In the genomic region with DNA sequence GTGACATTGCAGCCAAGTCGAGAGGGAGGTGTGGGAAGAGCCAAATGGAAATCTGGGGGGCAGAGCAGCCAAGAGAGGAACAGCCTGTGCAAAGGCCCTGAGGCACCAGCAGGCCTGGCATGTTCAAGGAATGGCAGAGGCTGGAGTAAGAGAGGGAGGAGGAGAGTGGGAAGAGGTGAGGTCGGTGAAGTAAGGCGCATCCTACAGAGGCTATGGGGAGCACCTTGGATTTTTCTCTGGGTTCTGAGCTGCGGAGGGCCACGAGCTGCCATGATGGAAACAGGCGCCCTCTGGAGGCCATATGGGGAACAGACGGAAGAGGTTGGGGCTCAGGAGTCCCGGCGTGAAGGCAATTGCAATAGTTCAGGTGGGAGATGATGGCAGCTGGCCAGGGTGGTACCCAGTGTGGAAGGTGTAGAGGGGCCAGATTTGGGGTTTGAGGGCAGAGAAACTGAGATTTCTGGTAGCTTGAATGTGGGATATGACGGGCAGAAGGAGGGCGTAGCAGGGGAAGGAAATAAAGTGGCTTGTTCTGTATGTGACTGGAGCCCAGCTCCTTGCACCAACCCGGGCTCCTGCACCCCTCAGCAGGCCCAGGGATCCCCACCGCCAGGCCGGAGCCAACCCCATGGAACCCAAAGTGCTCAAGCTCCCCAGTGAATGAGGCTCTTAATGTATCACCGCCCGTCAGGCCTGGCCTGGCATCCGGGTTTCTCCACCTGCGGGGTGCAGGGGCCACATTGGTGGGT, we compare ENCODE assay signal across 7 cellular contexts. TPM values are rescaled to one million over a fixed set of nuclear protein-coding genes. Genes with fewer than 3 reads are reported as not detected.
DNase-seq lines count a peak whose midpoint lies in the region; ATAC-seq and TF ChIP-seq lines count a peak whose summit lies in the region.
"Had no signal": no experiment of that assay in that cellular context is flagged by ENCODE, and none has a peak within 500 bp of the region (broad histone marks: within the 10 kb centered on the region; RNA-seq: fewer than 3 reads in every experiment).

No MANE protein-coding gene starts in this region.

- H3K4me1 ChIP-seq in tibial artery = peaks cover 0 to 9% (median 0%) of the 10 kb centered on the region in 4 donors

- no peak for ATAC-seq in GM19324 (IDR thresholded peaks at IDR 0.05; ENCODE audit: low FRiP score, unreplicated experiment)

- no peaks in the 10 kb centered on the region for H3K4me1 Mint-ChIP-seq in glutamatergic neuron (ENCODE audit: low read depth, unreplicated experiment)

- H3K4me3 ChIP-seq in tibial artery = no peak overlapping the region
- H3K4me3 ChIP-seq: BLaER1 treated with 17β-estradiol and CSF1 and Interleukin-3, amounts not matched to agents 10 nM and 100 nM had no signal

- no peak overlapping the region for H3K4me3 Mint-ChIP-seq in glutamatergic neuron (ENCODE audit: unreplicated experiment)

- no peak overlapping the region for H3K27ac ChIP-seq in tibial artery
- H3K27ac ChIP-seq: BLaER1 treated with 17β-estradiol and CSF1 and Interleukin-3, amounts not matched to agents 10 nM and 100 nM had no signal

- no peaks in the 10 kb centered on the region for H3K36me3 ChIP-seq in tibial artery

- H3K27me3 ChIP-seq in tibial artery = no peaks in the 10 kb centered on the region
- H3K27me3 ChIP-seq: BLaER1 treated with 17β-estradiol and CSF1 and Interleukin-3, amounts not matched to agents 10 nM and 100 nM had no signal

- no peak overlapping the region for H3K27ac Mint-ChIP-seq in glutamatergic neuron (ENCODE audit: unreplicated experiment)

- TF ChIP-seq CTCF in glutamatergic neuron (IDR thresholded peaks at IDR 0.05; ENCODE audit: partially characterized antibody, unreplicated experiment) (peak; percentile 72), tibial artery (IDR thresholded peaks at IDR 0.05) (peak; percentile 46 to 58)

- no peaks in the 10 kb centered on the region for H3K9me3 ChIP-seq in tibial artery
- H3K9me3 ChIP-seq: BLaER1 treated with 17β-estradiol and CSF1 and Interleukin-3, amounts not matched to agents 10 nM and 100 nM had no signal

- H3K9me3 Mint-ChIP-seq in glutamatergic neuron (ENCODE audit: unreplicated experiment) = peaks cover 2% of the 10 kb centered on the region

- no peaks in the 10 kb centered on the region for H3K36me3 Mint-ChIP-seq in glutamatergic neuron (ENCODE audit: unreplicated experiment)

- intact Hi-C loops in tibial artery (cut with DNase I; ENCODE audit: low total_unique reads) = no loop called here

- peak; percentile 4 for DNase-seq in NCI-H1694 treated with DMSO at 0.1 percent for 48 hours (lab: John Stamatoyannopoulos, UW)
- DNase-seq in NCI-H1694 (lab: John Stamatoyannopoulos, UW) = no peak
- peak; percentile 47 for DNase-seq in activated CD4-positive, alpha-beta T cell treated with anti-CD3 and anti-CD28 coated beads for 1 hour
- DNase-seq in glutamatergic neuron = peak; percentile 36
- DNase-seq in tibial artery = peak in 1 of 2 donors; percentile 51

- peaks cover 2% of the 10 kb centered on the region for H3K27me3 Mint-ChIP-seq in glutamatergic neuron (ENCODE audit: unreplicated experiment)

RNA-seq across cellular contexts. Expression of a gene that starts 20.5 kb away (rescaled TPM):
- total RNA-seq in glutamatergic neuron (ENCODE audit: unreplicated experiment) = 117 TPM

RNA-seq across cellular contexts. Expression of a gene that starts 20.9 kb away (rescaled TPM):
- total RNA-seq in glutamatergic neuron (ENCODE audit: unreplicated experiment) = 46.6 TPM

RNA-seq across cellular contexts. Expression of a gene that starts 21.7 kb away (rescaled TPM):
- 35.4 TPM for total RNA-seq in glutamatergic neuron (ENCODE audit: unreplicated experiment)

RNA-seq across cellular contexts. Expression of a gene that starts 49.8 kb away (rescaled TPM):
- total RNA-seq in glutamatergic neuron (ENCODE audit: unreplicated experiment) = 54.7 TPM
